ENCODE assay signal across 19 cellular contexts in the genomic region with DNA sequence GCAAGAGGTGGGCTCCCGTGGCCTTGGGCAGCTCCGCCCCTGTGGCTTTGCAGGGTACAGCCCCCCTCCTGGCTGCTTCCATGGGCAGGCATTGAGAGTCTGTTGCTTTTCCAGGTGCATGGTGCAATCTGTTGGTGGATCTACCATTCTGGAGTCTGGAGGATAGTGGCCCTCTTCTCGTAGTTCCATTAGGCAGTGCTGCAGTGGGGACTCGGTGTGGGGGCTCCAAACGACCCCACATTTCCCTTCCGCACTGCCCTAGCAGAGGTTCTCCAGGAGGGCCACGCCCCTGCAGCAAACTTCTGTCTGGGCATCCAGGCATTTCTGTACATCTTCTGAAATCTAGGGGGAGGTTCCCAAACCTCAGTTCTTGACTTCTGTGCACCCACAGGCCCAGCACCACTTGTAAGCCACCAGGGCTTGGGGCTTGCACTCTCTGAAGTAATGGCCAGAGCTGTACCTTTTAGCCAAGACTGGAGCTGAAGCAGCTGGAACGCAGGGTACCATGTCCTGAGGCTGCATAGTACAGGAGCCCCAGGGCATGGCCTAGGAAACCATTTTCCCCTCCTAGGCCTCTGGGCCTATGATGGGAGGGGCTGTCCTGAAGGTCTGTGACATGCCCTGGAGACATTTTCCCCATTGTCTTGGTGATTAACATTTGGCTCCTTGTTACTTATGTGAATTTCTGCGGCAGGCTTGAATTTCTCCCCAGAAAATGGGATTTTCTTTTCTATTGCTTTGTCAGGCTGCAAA. TPM values are rescaled to one million over a fixed set of nuclear protein-coding genes. Genes with fewer than 3 reads are reported as not detected.
DNase-seq lines count a peak whose midpoint lies in the region; ATAC-seq and TF ChIP-seq lines count a peak whose summit lies in the region.
"Had no signal": no experiment of that assay in that cellular context is flagged by ENCODE, and none has a peak within 500 bp of the region (broad histone marks: within the 10 kb centered on the region; RNA-seq: fewer than 3 reads in every experiment).

No MANE protein-coding gene starts in this region.

- no peak for TF ChIP-seq CTCF in activated CD8-positive, alpha-beta T cell treated with anti-CD3 and anti-CD28 coated beads for 36 hours (IDR thresholded peaks at IDR 0.05)
- no peak for TF ChIP-seq CTCF in H9 (conservative IDR thresholded peaks at IDR 0.05)
- TF ChIP-seq CTCF in endodermal cell (conservative IDR thresholded peaks at IDR 0.05): no peak
- no peak for TF ChIP-seq CTCF in neutrophil (IDR thresholded peaks at IDR 0.05)

- ATAC-seq in activated CD8-positive, alpha-beta T cell treated with anti-CD3 and anti-CD28 coated beads, Interleukin-2, amount 10 ng/mL, durations not matched to agents 7 days and 5 days: peak; percentile 23
- ATAC-seq in activated CD8-positive, alpha-beta T cell treated with anti-CD3 and anti-CD28 coated beads for 36 hours: no peak
- ATAC-seq in activated T-helper 17 cell treated with anti-CD3 and anti-CD28 coated beads, Interleukin-2, amount 50 U/mL, for 72 hours (replicated peaks): no peak
- ATAC-seq: Panc1 had no signal

- H3K4me3 ChIP-seq in endodermal cell (ENCODE audit: low read length) (peak overlapping the region; percentile 52), neutrophil (ENCODE audit: low read depth in 1 of 2, low read length in 1 of 2) (no peak overlapping the region)

- no peak overlapping the region for H2BK120ac ChIP-seq in H9 (ENCODE audit: low read depth, low read length, poor library complexity, severe bottlenecking)

- DNase-seq in activated CD8-positive, alpha-beta T cell treated with anti-CD3 and anti-CD28 coated beads, Interleukin-2, amount 10 ng/mL, durations not matched to agents 7 days and 5 days: no peak
- no peak for DNase-seq in activated CD8-positive, alpha-beta T cell treated with anti-CD3 and anti-CD28 coated beads for 36 hours
- peak; percentile 51 for DNase-seq in H9
- peak; percentile 57 for DNase-seq in endodermal cell
- no peak for DNase-seq in stimulated activated naive CD4-positive, alpha-beta T cell treated with Interleukin-2 at 50 U/mL for 16 hours (lab: John Stamatoyannopoulos, UW)
- no peak for DNase-seq in activated CD4-positive, CD25-positive, alpha-beta regulatory T cell treated with anti-CD3 and anti-CD28 coated beads, Interleukin-2, amount 50 U/mL, for 72 hours
- DNase-seq: 8988T, DMS 273 treated with DMSO at 0.1 percent for 48 hours, Karpas-422, MM.1S, NCI-H1105 treated with DMSO at 0.1 percent for 48 hours, NCI-H1930, NCI-H2171, NCI-H446 treated with DMSO at 0.1 percent for 48 hours, NCI-H774 had no signal

- H3K9me3 ChIP-seq in H9 (ENCODE audit: control insufficient read depth, low read depth, low read length) (peaks cover 12% of the 10 kb centered on the region), endodermal cell (ENCODE audit: control insufficient read depth, low read length) (peaks cover 40% of the 10 kb centered on the region), neutrophil (no peaks in the 10 kb centered on the region)

- H4K8ac ChIP-seq in H9 (replicated peaks; ENCODE audit: insufficient read length, low read depth, low read length): no peak overlapping the region

- H3K4ac ChIP-seq in H9 (ENCODE audit: low read depth, low read length): no peak overlapping the region

- no peaks in the 10 kb centered on the region for H3K27me3 Mint-ChIP-seq in activated CD8-positive, alpha-beta T cell treated with anti-CD3 and anti-CD28 coated beads, Interleukin-2, amount 10 ng/mL, durations not matched to agents 7 days and 5 days (ENCODE audit: low read depth)
- no peaks in the 10 kb centered on the region for H3K27me3 Mint-ChIP-seq in activated CD8-positive, alpha-beta T cell treated with anti-CD3 and anti-CD28 coated beads for 36 hours
- H3K27me3 Mint-ChIP-seq in H9 (ENCODE audit: low read depth) (0 out of 2 replicates have a peak, but pooled peaks cover 2% of the 10 kb centered on the region), endodermal cell (ENCODE audit: insufficient read depth) (no peaks in the 10 kb centered on the region)
- no peaks in the 10 kb centered on the region for H3K27me3 Mint-ChIP-seq in activated T-helper 17 cell treated with anti-CD3 and anti-CD28 coated beads, Interleukin-2, amount 50 U/mL, for 72 hours

- H3K4me2 ChIP-seq in H9 (ENCODE audit: insufficient read depth, insufficient read length, low read length): no peak overlapping the region

- peaks cover 39% of the 10 kb centered on the region for H3K4me1 Mint-ChIP-seq in activated CD8-positive, alpha-beta T cell treated with anti-CD3 and anti-CD28 coated beads, Interleukin-2, amount 10 ng/mL, durations not matched to agents 7 days and 5 days (ENCODE audit: low read depth)
- peaks cover 55% of the 10 kb centered on the region for H3K4me1 Mint-ChIP-seq in activated CD8-positive, alpha-beta T cell treated with anti-CD3 and anti-CD28 coated beads for 36 hours (ENCODE audit: low read depth)
- H3K4me1 Mint-ChIP-seq in H9 (peaks cover 21% of the 10 kb centered on the region in 2 experiments), endodermal cell (peaks cover 35% of the 10 kb centered on the region)
- H3K4me1 Mint-ChIP-seq in activated T-helper 17 cell treated with anti-CD3 and anti-CD28 coated beads, Interleukin-2, amount 50 U/mL, for 72 hours: peaks cover 45% of the 10 kb centered on the region

- CTCF ChIA-PET in activated CD8-positive, alpha-beta T cell treated with anti-CD3 and anti-CD28 coated beads, Interleukin-2, amount 10 ng/mL, durations not matched to agents 7 days and 5 days (lab: Charles Lee): no interaction called here
- CTCF ChIA-PET in activated CD8-positive, alpha-beta T cell treated with anti-CD3 and anti-CD28 coated beads for 36 hours (lab: Charles Lee): no interaction called here

- no peak overlapping the region for H3K4me3 Mint-ChIP-seq in activated CD8-positive, alpha-beta T cell treated with anti-CD3 and anti-CD28 coated beads, Interleukin-2, amount 10 ng/mL, durations not matched to agents 7 days and 5 days
- H3K4me3 Mint-ChIP-seq in activated CD8-positive, alpha-beta T cell treated with anti-CD3 and anti-CD28 coated beads for 36 hours: no peak overlapping the region
- H3K4me3 Mint-ChIP-seq in H9 (no peak overlapping the region), endodermal cell (no peak overlapping the region)
- no peak overlapping the region for H3K4me3 Mint-ChIP-seq in activated T-helper 17 cell treated with anti-CD3 and anti-CD28 coated beads, Interleukin-2, amount 50 U/mL, for 72 hours

- no peak overlapping the region for H4K91ac ChIP-seq in H9 (ENCODE audit: insufficient read length, low read depth, low read length)

- H3K23me2 ChIP-seq in H9 (ENCODE audit: insufficient read length, low read depth, low read length, poor library complexity, severe bottlenecking): peaks cover under 1% of the 10 kb centered on the region

- H3K27ac ChIP-seq in H9 (ENCODE audit: insufficient read length, low read depth, low read length) (no peak overlapping the region), endodermal cell (ENCODE audit: low read depth, low read length) (no peak overlapping the region), neutrophil (peak overlapping the region; percentile 56)
- H3K27ac ChIP-seq: BLaER1 treated with 17β-estradiol and CSF1 and Interleukin-3, amounts not matched to agents 10 nM and 100 nM had no signal

- no peak overlapping the region for H3T11ph ChIP-seq in H9 (ENCODE audit: low read length)

- H3K27me3 ChIP-seq in H9 (ENCODE audit: insufficient read depth, low read length) (no peaks in the 10 kb centered on the region), endodermal cell (ENCODE audit: control insufficient read depth, insufficient read depth, low read length, poor library complexity, severe bottlenecking) (no peaks in the 10 kb centered on the region), neutrophil (no peaks in the 10 kb centered on the region)
- H3K27me3 ChIP-seq: BLaER1 treated with 17β-estradiol and CSF1 and Interleukin-3, amounts not matched to agents 10 nM and 100 nM had no signal

- H2BK5ac ChIP-seq in H9 (ENCODE audit: insufficient read length, low read length): no peak overlapping the region

- H3K36me3 ChIP-seq in endodermal cell (ENCODE audit: control insufficient read depth, insufficient read depth, low read length): peaks cover 80% of the 10 kb centered on the region
- H3K36me3 ChIP-seq in neutrophil: peaks cover 78% of the 10 kb centered on the region

- H3K27ac Mint-ChIP-seq in activated CD8-positive, alpha-beta T cell treated with anti-CD3 and anti-CD28 coated beads, Interleukin-2, amount 10 ng/mL, durations not matched to agents 7 days and 5 days: no peak overlapping the region
- H3K27ac Mint-ChIP-seq in activated CD8-positive, alpha-beta T cell treated with anti-CD3 and anti-CD28 coated beads for 36 hours: no peak overlapping the region
- H3K27ac Mint-ChIP-seq in H9: no peak overlapping the region; a peak in 1 of 7 replicates
- no peak overlapping the region for H3K27ac Mint-ChIP-seq in endodermal cell
- no peak overlapping the region for H3K27ac Mint-ChIP-seq in activated T-helper 17 cell treated with anti-CD3 and anti-CD28 coated beads, Interleukin-2, amount 50 U/mL, for 72 hours

- H2AFZ ChIP-seq in H9 (ENCODE audit: low read length): no peak overlapping the region

- H3K79me1 ChIP-seq in H9 (ENCODE audit: insufficient read depth, low read depth, low read length, poor library complexity, severe bottlenecking): peaks cover 11% of the 10 kb centered on the region

- H3K9ac ChIP-seq in H9 (ENCODE audit: extremely low read depth, insufficient read length, low read length) (no peak overlapping the region), endodermal cell (ENCODE audit: extremely low read depth, low read length, poor library complexity, severe bottlenecking) (no peak overlapping the region)
- H3K9ac ChIP-seq: BLaER1 treated with 17β-estradiol and CSF1 and Interleukin-3, amounts not matched to agents 10 nM and 100 nM had no signal

- H4K5ac ChIP-seq in H9 (ENCODE audit: insufficient read length, low read depth, low read length): no peak overlapping the region

- no peak overlapping the region for H3K14ac ChIP-seq in H9 (ENCODE audit: insufficient read depth, low read length)

- H3K4me1 ChIP-seq in H9 (ENCODE audit: insufficient read depth, low read length): no peaks in the 10 kb centered on the region
- peaks cover 9% of the 10 kb centered on the region for H3K4me1 ChIP-seq in endodermal cell (ENCODE audit: control insufficient read depth, insufficient read depth, low read length)
- H3K4me1 ChIP-seq in neutrophil (ENCODE audit: control insufficient read depth in 1 of 2, insufficient read depth in 1 of 2, low read depth in 1 of 2, low read length in 1 of 2): peaks cover 22 to 26% of the 10 kb centered on the region in 2 experiments

- H3K9me3 Mint-ChIP-seq in activated CD8-positive, alpha-beta T cell treated with anti-CD3 and anti-CD28 coated beads, Interleukin-2, amount 10 ng/mL, durations not matched to agents 7 days and 5 days (ENCODE audit: insufficient read depth): no peaks in the 10 kb centered on the region
- no peaks in the 10 kb centered on the region for H3K9me3 Mint-ChIP-seq in activated CD8-positive, alpha-beta T cell treated with anti-CD3 and anti-CD28 coated beads for 36 hours
- H3K9me3 Mint-ChIP-seq in H9 (peaks cover 16 to 17% of the 10 kb centered on the region in 2 experiments), endodermal cell (peaks cover 31% of the 10 kb centered on the region)
- H3K9me3 Mint-ChIP-seq in activated T-helper 17 cell treated with anti-CD3 and anti-CD28 coated beads, Interleukin-2, amount 50 U/mL, for 72 hours: no peaks in the 10 kb centered on the region

- no peak overlapping the region for H2AK5ac ChIP-seq in H9 (ENCODE audit: insufficient read length, low read length)

- H2BK20ac ChIP-seq in H9 (ENCODE audit: low read depth, low read length, poor library complexity, severe bottlenecking): no peak overlapping the region

- H2BK15ac ChIP-seq in H9 (ENCODE audit: low read depth, low read length): no peak overlapping the region

- H4K20me1 ChIP-seq in H9 (ENCODE audit: control insufficient read depth, insufficient read depth, insufficient read length): no peaks in the 10 kb centered on the region

- H2BK12ac ChIP-seq in H9 (ENCODE audit: insufficient read length, low read depth, low read length): no peak overlapping the region

- whole genome bisulfite sequencing in H9 (ENCODE audit: extremely low coverage, insufficient read length, low lambda C conversion rate): no CpG with 5 or more reads among the region's 9 CpGs
- WGBS in endodermal cell (ENCODE audit: insufficient coverage in 1 of 2, insufficient read length in 1 of 2), 2 experiments: 94% methylated on average over 9 of the region's 9 CpGs

- no peak overlapping the region for H3K56ac ChIP-seq in H9 (ENCODE audit: insufficient read length, low read depth, low read length)

- H3K79me2 ChIP-seq in H9 (ENCODE audit: insufficient read depth, low read length): peaks cover 14% of the 10 kb centered on the region; the same call in 1 of the 2 replicates

- H3K36me3 Mint-ChIP-seq in activated CD8-positive, alpha-beta T cell treated with anti-CD3 and anti-CD28 coated beads, Interleukin-2, amount 10 ng/mL, durations not matched to agents 7 days and 5 days (ENCODE audit: low read depth): peaks cover 80% of the 10 kb centered on the region
- H3K36me3 Mint-ChIP-seq in activated CD8-positive, alpha-beta T cell treated with anti-CD3 and anti-CD28 coated beads for 36 hours (ENCODE audit: low read depth): peaks cover 56% of the 10 kb centered on the region
- peaks cover 47 to 72% (median 67%) of the 10 kb centered on the region in 3 experiments for H3K36me3 Mint-ChIP-seq in H9 (ENCODE audit: insufficient read depth in 1 of 3, low read depth in 3 of 3)
- peaks cover 70% of the 10 kb centered on the region for H3K36me3 Mint-ChIP-seq in endodermal cell (ENCODE audit: low read depth)
- peaks cover 100% of the 10 kb centered on the region for H3K36me3 Mint-ChIP-seq in activated T-helper 17 cell treated with anti-CD3 and anti-CD28 coated beads, Interleukin-2, amount 50 U/mL, for 72 hours (ENCODE audit: low read depth)

- intact Hi-C loops in activated CD8-positive, alpha-beta T cell treated with anti-CD3 and anti-CD28 coated beads for 36 hours (cut with micrococcal nuclease): no loop called here

- H3K18ac ChIP-seq in H9 (ENCODE audit: insufficient read length, low read depth, low read length): no peak overlapping the region

- H3K23ac ChIP-seq in H9 (ENCODE audit: insufficient read length, low read depth, low read length): no peak overlapping the region

- POLR2A ChIA-PET in activated CD8-positive, alpha-beta T cell treated with anti-CD3 and anti-CD28 coated beads, Interleukin-2, amount 10 ng/mL, durations not matched to agents 7 days and 5 days (lab: Charles Lee): no interaction called here
- POLR2A ChIA-PET in activated CD8-positive, alpha-beta T cell treated with anti-CD3 and anti-CD28 coated beads for 36 hours (lab: Charles Lee): no interaction called here

RNA-seq across cellular contexts. Expression of a gene that starts 6.0 kb away (rescaled TPM):
- total RNA-seq in activated CD8-positive, alpha-beta T cell treated with anti-CD3 and anti-CD28 coated beads, Interleukin-2, amount 10 ng/mL, durations not matched to agents 7 days and 5 days: 100 to 1,000 TPM; 210 to 221 TPM
- 100 to 1,000 TPM; 157 to 168 TPM for total RNA-seq in activated CD8-positive, alpha-beta T cell treated with anti-CD3 and anti-CD28 coated beads for 36 hours
- total RNA-seq in H9 (2021) (163 and 171 TPM in 2 replicates), endodermal cell (100 to 1,000 TPM; 194 to 227 TPM)
- polyA plus RNA-seq in endodermal cell (2013, experiment 1 of 2): 131 TPM
- 120 TPM for polyA plus RNA-seq in endodermal cell (2013, experiment 2 of 2)
- total RNA-seq in activated T-helper 17 cell treated with anti-CD3 and anti-CD28 coated beads, Interleukin-2, amount 50 U/mL, for 72 hours: 100 to 1,000 TPM; 175 to 186 TPM

Comparison
In these comparisons a context has a peak if more than half of its experiments do, and no peak if none do; other contexts are left out.
1. DNase-seq: peak in H9 (single experiment) and endodermal cell (single experiment); none in activated CD8-positive, alpha-beta T cell treated with anti-CD3 and anti-CD28 coated beads, Interleukin-2, amount 10 ng/mL, durations not matched to agents 7 days and 5 days (single experiment), activated CD8-positive, alpha-beta T cell treated with anti-CD3 and anti-CD28 coated beads for 36 hours (single experiment), stimulated activated naive CD4-positive, alpha-beta T cell treated with Interleukin-2 at 50 U/mL for 16 hours (single experiment) and activated CD4-positive, CD25-positive, alpha-beta regulatory T cell treated with anti-CD3 and anti-CD28 coated beads, Interleukin-2, amount 50 U/mL, for 72 hours (single experiment).